Comparison of ENCODE assay signal across 28 cellular contexts in the genomic region with DNA sequence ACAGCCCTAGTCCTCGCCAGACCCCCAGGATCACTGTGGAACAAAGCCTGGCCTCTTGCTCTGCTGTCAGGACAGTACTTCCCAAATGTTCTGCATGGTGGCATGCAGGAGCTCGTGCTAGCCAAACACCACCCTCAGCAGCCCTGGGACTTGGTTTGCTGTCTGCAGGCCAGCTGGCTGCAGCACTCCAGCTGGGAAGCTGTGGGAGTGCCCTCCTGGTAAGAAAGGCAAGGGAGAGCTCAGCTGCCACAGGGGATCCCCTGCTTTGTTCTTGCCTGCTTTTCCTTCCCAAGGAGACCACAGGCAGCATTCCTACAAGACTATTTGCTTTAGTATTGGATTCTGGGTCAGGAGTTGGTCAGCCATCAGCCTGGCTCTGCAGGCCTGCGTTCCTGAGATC. TPM values are rescaled to one million over a fixed set of nuclear protein-coding genes. Genes with fewer than 3 reads are reported as not detected.
DNase-seq lines count a peak whose midpoint lies in the region; ATAC-seq, FAIRE-seq and TF ChIP-seq lines count a peak whose summit lies in the region.
"Had no signal": no experiment of that assay in that cellular context is flagged by ENCODE, and none has a peak within 500 bp of the region (broad histone marks: within the 10 kb centered on the region; RNA-seq: fewer than 3 reads in every experiment).

No MANE protein-coding gene starts in this region.

- no peak overlapping the region for H3K4me3 Mint-ChIP-seq in endothelial cell (ENCODE audit: unreplicated experiment)
- H3K4me3 Mint-ChIP-seq: activated CD4-positive, alpha-beta memory T cell treated with anti-CD3 and anti-CD28 coated beads, Interleukin-2, amount 10 ng/mL, durations not matched to agents 7 days and 5 days; activated naive CD8-positive, alpha-beta T cell; CD8-positive, alpha-beta memory T cell; HFFc6; T-helper 1 cell treated with Interleukin-12 subunit alpha and Interleukin-12 subunit beta and Interleukin-4 antibody, amounts not matched to agents 30 μg/mL and 1 μg/mL, for 36 hours; type B pancreatic cell had no signal

- no peak overlapping the region for H2AFZ ChIP-seq in mesenchymal stem cell (ENCODE audit: low read depth, low read length)
- H2AFZ ChIP-seq: GM23248 had no signal

- H2BK5ac ChIP-seq in mesenchymal stem cell (ENCODE audit: low read depth, low read length, poor library complexity, severe bottlenecking) = no peak overlapping the region

- H3K79me1 ChIP-seq in mesenchymal stem cell (replicated peaks; ENCODE audit: low read length, poor library complexity, severe bottlenecking) = peaks cover 6% of the 10 kb centered on the region

- H3K27ac ChIP-seq in right atrium auricular region (no peak overlapping the region), mesenchymal stem cell (ENCODE audit: low read length, poor library complexity, severe bottlenecking) (peak overlapping the region; percentile 39), testis (no peak overlapping the region), ascending aorta (no peak overlapping the region), small intestine (ENCODE audit: low read depth in 1 of 2, low read length in 1 of 2) (no peak overlapping the region)
- H3K27ac ChIP-seq: GM23248, neutrophil had no signal

- H3K9me3 ChIP-seq in right atrium auricular region (no peaks in the 10 kb centered on the region), mesenchymal stem cell (ENCODE audit: control insufficient read depth, low read length) (no peaks in the 10 kb centered on the region), testis (no peaks in the 10 kb centered on the region), ascending aorta (no peaks in the 10 kb centered on the region), small intestine (ENCODE audit: control insufficient read depth, low read depth) (no peaks in the 10 kb centered on the region)
- H3K9me3 ChIP-seq: BE2C, neutrophil, SK-N-SH had no signal

- intact Hi-C loops in Right ventricle myocardium superior (cut with DNase I) (no loop called here), testis (cut with DNase I; ENCODE audit: low total_unique reads) (no loop called here), ascending aorta (cut with DNase I) (no loop called here)

- peaks cover 60% of the 10 kb centered on the region for H3K4me1 Mint-ChIP-seq in endothelial cell (ENCODE audit: unreplicated experiment)
- H3K4me1 Mint-ChIP-seq: activated CD4-positive, alpha-beta memory T cell treated with anti-CD3 and anti-CD28 coated beads, Interleukin-2, amount 10 ng/mL, durations not matched to agents 7 days and 5 days; CD8-positive, alpha-beta memory T cell had no signal

- no peak overlapping the region for H3K4me2 ChIP-seq in mesenchymal stem cell (ENCODE audit: low read length, poor library complexity, severe bottlenecking)
- H3K4me2 ChIP-seq: SK-N-SH had no signal

- peaks cover 88% of the 10 kb centered on the region for H3K36me3 Mint-ChIP-seq in endothelial cell (ENCODE audit: low read depth, unreplicated experiment)

- H2AK5ac ChIP-seq in mesenchymal stem cell (ENCODE audit: low read length, severe bottlenecking) = no peak overlapping the region

- no peak overlapping the region for H2BK15ac ChIP-seq in mesenchymal stem cell (ENCODE audit: low read depth, poor library complexity, severe bottlenecking)

- TF ChIP-seq CTCF in right atrium auricular region (IDR thresholded peaks at IDR 0.05) (no peak), endothelial cell (IDR thresholded peaks at IDR 0.05; ENCODE audit: unreplicated experiment) (no peak), testis (IDR thresholded peaks at IDR 0.05) (no peak), ascending aorta (IDR thresholded peaks at IDR 0.05) (no peak)

- no peak overlapping the region for H4K8ac ChIP-seq in mesenchymal stem cell (ENCODE audit: low read length)

- H2BK120ac ChIP-seq in mesenchymal stem cell (ENCODE audit: low read depth, low read length) = no peak overlapping the region

- H3K27me3 Mint-ChIP-seq in endothelial cell (ENCODE audit: unreplicated experiment) = peaks cover 15% of the 10 kb centered on the region
- H3K27me3 Mint-ChIP-seq: activated CD4-positive, alpha-beta memory T cell treated with anti-CD3 and anti-CD28 coated beads, Interleukin-2, amount 10 ng/mL, durations not matched to agents 7 days and 5 days; activated naive CD8-positive, alpha-beta T cell; type B pancreatic cell had no signal

- WGBS in mesenchymal stem cell = 95% methylated on average over 3 of the region's 3 CpGs
- 52 to 89% methylated on average over 2 to 3 of the region's 3 CpGs for WGBS in testis, 2 donors
- WGBS in small intestine, 3 donors = 89 to 96% (median 90%) methylated on average over 3 of the region's 3 CpGs

- no peaks in the 10 kb centered on the region for H3K9me3 Mint-ChIP-seq in endothelial cell (ENCODE audit: unreplicated experiment)
- H3K9me3 Mint-ChIP-seq: activated CD4-positive, alpha-beta memory T cell treated with anti-CD3 and anti-CD28 coated beads, Interleukin-2, amount 10 ng/mL, durations not matched to agents 7 days and 5 days; activated T-helper 2 cell treated with anti-CD3 and anti-CD28 coated beads, Interferon-gamma antibody, Interleukin-2, Interleukin-4, amounts not matched to agents 10 μg/mL and 5 μg/mL and 100 μg/mL, durations not matched to agents 14 hours and 24 hours and 36 hours; CD8-positive, alpha-beta memory T cell; HFFc6; T-helper 1 cell treated with Interleukin-12 subunit alpha and Interleukin-12 subunit beta and Interleukin-4 antibody, amounts not matched to agents 30 μg/mL and 1 μg/mL, for 36 hours; type B pancreatic cell had no signal

- no peak for TF ChIP-seq POLR2A in testis (IDR thresholded peaks at IDR 0.05)

- no peak for FAIRE-seq in small intestine (lab: Jason Lieb, UNC)
- FAIRE-seq: A204.1, kidney had no signal

- peaks cover 68% of the 10 kb centered on the region for H3K36me3 ChIP-seq in right atrium auricular region
- peaks cover 46 to 96% of the 10 kb centered on the region in 2 experiments for H3K36me3 ChIP-seq in mesenchymal stem cell (ENCODE audit: control insufficient read depth in 1 of 2, insufficient read depth in 2 of 2, low read depth in 1 of 2, low read length in 2 of 2)
- no peaks in the 10 kb centered on the region for H3K36me3 ChIP-seq in testis (ENCODE audit: low read depth, missing control alignments)
- peaks cover 21 to 35% of the 10 kb centered on the region in 2 donors for H3K36me3 ChIP-seq in ascending aorta
- H3K36me3 ChIP-seq in small intestine (ENCODE audit: control insufficient read depth in 2 of 2, insufficient read depth in 2 of 2, low read length in 2 of 2) = peaks cover 17 to 31% of the 10 kb centered on the region in 2 donors

- H3K4ac ChIP-seq in mesenchymal stem cell (ENCODE audit: low read depth in 1 of 2, low read length in 2 of 2) = no peak overlapping the region

- H3K4me3 ChIP-seq in right atrium auricular region = no peak overlapping the region
- no peak overlapping the region for H3K4me3 ChIP-seq in mesenchymal stem cell (ENCODE audit: insufficient read depth in 1 of 2, low read depth in 1 of 2, low read length in 2 of 2)
- no peak overlapping the region for H3K4me3 ChIP-seq in testis
- H3K4me3 ChIP-seq in ascending aorta = no peak overlapping the region
- H3K4me3 ChIP-seq in small intestine (ENCODE audit: low read depth in 1 of 2, low read length in 2 of 2) = no peak overlapping the region
- H3K4me3 ChIP-seq: GM23248, lung had no signal

- no peak overlapping the region for H2BK12ac ChIP-seq in mesenchymal stem cell (ENCODE audit: low read length in 2 of 2)

- no peaks in the 10 kb centered on the region for H3K27me3 ChIP-seq in right atrium auricular region
- no peaks in the 10 kb centered on the region for H3K27me3 ChIP-seq in mesenchymal stem cell (ENCODE audit: control insufficient read depth in 1 of 2, insufficient read depth in 1 of 2, low read length in 2 of 2)
- no peaks in the 10 kb centered on the region for H3K27me3 ChIP-seq in testis
- no peaks in the 10 kb centered on the region for H3K27me3 ChIP-seq in ascending aorta
- no peaks in the 10 kb centered on the region for H3K27me3 ChIP-seq in small intestine (ENCODE audit: control insufficient read depth in 2 of 2, insufficient read depth in 2 of 2, low read length in 2 of 2)
- H3K27me3 ChIP-seq: BE2C, neutrophil had no signal

- H3K18ac ChIP-seq in mesenchymal stem cell (ENCODE audit: low read depth in 1 of 2, low read length in 2 of 2) = no peak overlapping the region

- no peak overlapping the region for H4K91ac ChIP-seq in mesenchymal stem cell (ENCODE audit: low read length)

- no peak overlapping the region for H3K23ac ChIP-seq in mesenchymal stem cell (ENCODE audit: low read length in 2 of 2)

- H3K27ac Mint-ChIP-seq in endothelial cell (ENCODE audit: unreplicated experiment) = peak overlapping the region; percentile 98
- H3K27ac Mint-ChIP-seq: activated CD4-positive, alpha-beta memory T cell treated with anti-CD3 and anti-CD28 coated beads, Interleukin-2, amount 10 ng/mL, durations not matched to agents 7 days and 5 days; activated naive CD8-positive, alpha-beta T cell; activated T-helper 2 cell treated with anti-CD3 and anti-CD28 coated beads, Interferon-gamma antibody, Interleukin-2, Interleukin-4, amounts not matched to agents 10 μg/mL and 5 μg/mL and 100 μg/mL, durations not matched to agents 14 hours and 24 hours and 36 hours; CD8-positive, alpha-beta memory T cell; HFFc6; T-helper 1 cell treated with Interleukin-12 subunit alpha and Interleukin-12 subunit beta and Interleukin-4 antibody, amounts not matched to agents 30 μg/mL and 1 μg/mL, for 36 hours; type B pancreatic cell had no signal

- no peaks in the 10 kb centered on the region for H3K4me1 ChIP-seq in right atrium auricular region
- H3K4me1 ChIP-seq in mesenchymal stem cell (ENCODE audit: control insufficient read depth, insufficient read depth, low read depth, low read length) = peaks cover 8% of the 10 kb centered on the region
- H3K4me1 ChIP-seq in testis = no peaks in the 10 kb centered on the region
- no peaks in the 10 kb centered on the region for H3K4me1 ChIP-seq in ascending aorta
- H3K4me1 ChIP-seq in small intestine (ENCODE audit: control insufficient read depth in 2 of 2, insufficient read depth in 1 of 2, low read depth in 1 of 2, low read length in 1 of 2) = no peaks in the 10 kb centered on the region
- H3K4me1 ChIP-seq: BE2C had no signal

- ATAC-seq in Right ventricle myocardium superior (ENCODE audit: poor library complexity) (peak; percentile 76), HG03196 (IDR thresholded peaks at IDR 0.05; ENCODE audit: unreplicated experiment) (no peak)

- H3K14ac ChIP-seq in mesenchymal stem cell (ENCODE audit: low read length in 2 of 2) = no peak overlapping the region

- H3K9ac ChIP-seq in mesenchymal stem cell (ENCODE audit: low read length) = no peak overlapping the region
- H3K9ac ChIP-seq: GM23248, SK-N-SH had no signal

- no peak for DNase-seq in Right ventricle myocardium superior
- DNase-seq in right atrium auricular region (ENCODE audit: low spot score) = no peak
- peak; percentile 5 for DNase-seq in endothelial cell (ENCODE audit: low spot score)
- no peak for DNase-seq in mesenchymal stem cell
- peak; percentile 8 for DNase-seq in testis
- DNase-seq in ascending aorta (ENCODE audit: low spot score in 2 of 2) = no peak
- DNase-seq in small intestine = no peak
- DNase-seq: activated CD4-positive, alpha-beta T cell treated with anti-CD3 and anti-CD28 coated beads for 1 hour; BE2C; CD8-positive, alpha-beta memory T cell; DMS 273 treated with DMSO at 0.1 percent for 48 hours; GM23248; HFFc6; IMR-90; kidney; NCI-H1930; NCI-H748 treated with DMSO at 0.1 percent for 48 hours; SK-N-SH; stimulated activated CD8-positive, alpha-beta memory T cell treated with anti-CD3 and anti-CD28 coated beads, Interleukin-4, amount 100 ng/mL, for 48 hours had no signal

RNA-seq across cellular contexts. Expression of gene TCIRG1, which starts 27.9 kb away (rescaled TPM):
- total RNA-seq in Right ventricle myocardium superior (22.3 TPM), right atrium auricular region (10 to 100 TPM; 19.2 to 50.7 TPM), endothelial cell (ENCODE audit: unreplicated experiment) (294 TPM), testis (10 to 100 TPM; 52.8 to 53.6 TPM), ascending aorta (385 TPM)
- 84.2 TPM for polyA plus RNA-seq in mesenchymal stem cell (2013, experiment 1 of 2)
- 79.4 TPM for polyA plus RNA-seq in mesenchymal stem cell (2013, experiment 2 of 2)
- polyA plus RNA-seq in testis (ENCODE audit: insufficient read depth, low read depth, low replicate concordance) (22.2 TPM), small intestine (100 to 1,000 TPM; 205 to 437 (median 365) TPM)

RNA-seq across cellular contexts. Expression of gene NDUFS8, which starts 36.3 kb away (rescaled TPM):
- total RNA-seq in Right ventricle myocardium superior (474 TPM), right atrium auricular region (100 to 1,000 TPM; 436 to 568 TPM), endothelial cell (ENCODE audit: unreplicated experiment) (144 TPM), testis (100 to 1,000 TPM; 184 to 196 TPM), ascending aorta (316 TPM)
- 104 TPM for polyA plus RNA-seq in mesenchymal stem cell (2013, experiment 1 of 2)
- polyA plus RNA-seq in mesenchymal stem cell (2013, experiment 2 of 2) = 106 TPM
- polyA plus RNA-seq in testis (ENCODE audit: insufficient read depth, low read depth, low replicate concordance) (149 TPM), small intestine (100 to 1,000 TPM; 203 to 290 (median 204) TPM)

RNA-seq across cellular contexts. Expression of gene CHKA, which starts 54.4 kb away (rescaled TPM):
- 8.4 TPM for total RNA-seq in Right ventricle myocardium superior
- 10 to 100 TPM in 1 of 2 donors, 1 to 10 TPM in 1; 6.1 to 10.3 TPM for total RNA-seq in right atrium auricular region
- total RNA-seq in endothelial cell (ENCODE audit: unreplicated experiment) = 173 TPM
- polyA plus RNA-seq in mesenchymal stem cell (2013, experiment 1 of 2) = 22.7 TPM
- polyA plus RNA-seq in mesenchymal stem cell (2013, experiment 2 of 2) = 22.9 TPM
- 100 to 1,000 TPM; 145 to 200 TPM for total RNA-seq in testis
- polyA plus RNA-seq in testis (ENCODE audit: insufficient read depth, low read depth, low replicate concordance) = 180 TPM
- total RNA-seq in ascending aorta = 10.1 TPM
- 100 to 1,000 TPM in 2 of 3 donors, 10 to 100 TPM in 1; 31.5 to 180 (median 131) TPM for polyA plus RNA-seq in small intestine

RNA-seq across cellular contexts. Expression of gene ALDH3B1, which starts 56.6 kb away (rescaled TPM):
- 4.4 TPM for total RNA-seq in Right ventricle myocardium superior
- total RNA-seq in right atrium auricular region = 10 to 100 TPM; 10.5 to 21.6 TPM
- total RNA-seq in endothelial cell (ENCODE audit: unreplicated experiment) = not detected
- polyA plus RNA-seq in mesenchymal stem cell (2013, experiment 1 of 2) = 22.4 TPM
- polyA plus RNA-seq in mesenchymal stem cell (2013, experiment 2 of 2) = 22.5 TPM
- total RNA-seq in testis = 1 to 10 TPM; 4.4 to 5.3 TPM
- polyA plus RNA-seq in testis (ENCODE audit: insufficient read depth, low read depth, low replicate concordance) = 8.1 TPM
- total RNA-seq in ascending aorta = 42.8 TPM
- polyA plus RNA-seq in small intestine = 10 to 100 TPM; 14.4 to 25.1 (median 18.1) TPM
- total RNA-seq: activated CD4-positive, alpha-beta memory T cell treated with anti-CD3 and anti-CD28 coated beads, Interleukin-2, amount 10 ng/mL, durations not matched to agents 7 days and 5 days; activated T-helper 2 cell treated with anti-CD3 and anti-CD28 coated beads, Interferon-gamma antibody, Interleukin-2, Interleukin-4, amounts not matched to agents 10 μg/mL and 5 μg/mL and 100 μg/mL, durations not matched to agents 14 hours and 24 hours and 36 hours had no signal

Comparison
In these comparisons a context has a peak if more than half of its experiments do, and no peak if none do; other contexts are left out.
1. DNase-seq: peak in endothelial cell (single experiment) and testis (single experiment); none in Right ventricle myocardium superior (single experiment), right atrium auricular region (single experiment), mesenchymal stem cell (single experiment), ascending aorta (0 of 2) and small intestine (single experiment).
2. RNA of gene CHKA, which starts 54.4 kb away (total RNA-seq): 145 to 200 TPM in testis and 173 TPM in endothelial cell (single experiment); 6.1 to 10.3 TPM in right atrium auricular region, 10.1 TPM in ascending aorta (single experiment) and 8.4 TPM in Right ventricle myocardium superior (single experiment); every median in the first group is over 10 times any median in the second.